ENCODE assay signal across 34 cellular contexts in genomic region chr11:76174330-76174729, GRCh38. TPM values are rescaled to one million over a fixed set of nuclear protein-coding genes. Genes with fewer than 3 reads are reported as not detected.
"Had no signal": no experiment of that assay in that cellular context is flagged by ENCODE, and none has a peak within 500 bp of the region (broad histone marks: within the 10 kb centered on the region; RNA-seq: fewer than 3 reads in every experiment).

No MANE protein-coding gene starts in this region.

- H3K36me3 ChIP-seq: adrenal gland, esophagus squamous epithelium, gastroesophageal sphincter, heart left ventricle, WERI-Rb-1 had no signal

- H3K27ac ChIP-seq: adrenal gland, body of pancreas, epithelial cell of prostate, esophagus squamous epithelium, gastroesophageal sphincter, heart left ventricle had no signal

- H3K4me1 Mint-ChIP-seq: activated B cell treated with CpG ODN at 0.5 μM for 24 hours; activated naive CD4-positive, alpha-beta T cell treated with anti-CD3 and anti-CD28 coated beads, Interleukin-2, amount 50 U/mL, for 24 hours; activated naive CD8-positive, alpha-beta T cell treated with anti-CD3 and anti-CD28 coated beads, Interleukin-2, amount 50 U/mL, for 24 hours; activated T-helper 17 cell treated with anti-CD3 and anti-CD28 coated beads, Interleukin-2, amount 50 U/mL, for 72 hours; T-helper 17 cell had no signal

- H3K36me3 Mint-ChIP-seq: activated naive CD4-positive, alpha-beta T cell treated with anti-CD3 and anti-CD28 coated beads, Interleukin-2, amount 50 U/mL, for 24 hours; activated naive CD8-positive, alpha-beta T cell treated with anti-CD3 and anti-CD28 coated beads for 36 hours had no signal

- H3K9me3 ChIP-seq: adrenal gland, body of pancreas, esophagus squamous epithelium, gastroesophageal sphincter, heart left ventricle had no signal

- H3K27ac Mint-ChIP-seq: activated B cell treated with CpG ODN at 0.5 μM for 24 hours; activated CD8-positive, alpha-beta T cell treated with anti-CD3 and anti-CD28 coated beads for 36 hours; activated naive CD4-positive, alpha-beta T cell treated with anti-CD3 and anti-CD28 coated beads for 36 hours; activated naive CD4-positive, alpha-beta T cell treated with anti-CD3 and anti-CD28 coated beads, Interleukin-2, amount 50 U/mL, for 24 hours; activated naive CD8-positive, alpha-beta T cell treated with anti-CD3 and anti-CD28 coated beads for 36 hours; activated naive CD8-positive, alpha-beta T cell treated with anti-CD3 and anti-CD28 coated beads, Interleukin-2, amount 50 U/mL, for 24 hours; activated T-helper 17 cell treated with anti-CD3 and anti-CD28 coated beads, Interleukin-2, amount 50 U/mL, for 72 hours; effector memory CD8-positive, alpha-beta T cell; T-helper 17 cell; T-helper 2 cell treated with Interferon-gamma antibody and Interleukin-4, amounts not matched to agents 5 μg/mL and 100 μg/mL, for 36 hours had no signal

- DNase-seq: activated B cell treated with CpG ODN at 0.5 μM for 24 hours; activated CD4-positive, alpha-beta T cell treated with anti-CD3 and anti-CD28 coated beads for 48 hours; activated CD4-positive, alpha-beta T cell treated with anti-CD3 and anti-CD28 coated beads, Interleukin-2, amount 50 U/mL, for 1 hour; activated CD4-positive, alpha-beta T cell treated with anti-CD3 and anti-CD28 coated beads, Interleukin-2, amount 50 U/mL, for 48 hours; activated CD8-positive, alpha-beta memory T cell treated with anti-CD3 and anti-CD28 coated beads for 24 hours; activated effector memory CD4-positive, alpha-beta T cell treated with anti-CD3 and anti-CD28 coated beads, Interleukin-2, amount 50 U/mL, for 16 hours; activated naive CD4-positive, alpha-beta T cell treated with anti-CD3 and anti-CD28 coated beads for 36 hours; activated naive CD8-positive, alpha-beta T cell treated with anti-CD3 and anti-CD28 coated beads for 36 hours; activated naive CD8-positive, alpha-beta T cell treated with anti-CD3 and anti-CD28 coated beads, Interleukin-2, amount 50 U/mL, for 24 hours; activated T-cell treated with anti-CD3 and anti-CD28 coated beads, Interleukin-2, amount 50 U/mL, for 4 hours; adrenal gland; amygdala; aorta; body of pancreas; caudate nucleus; cortex of kidney; dermis blood vessel endothelial cell; effector CD4-positive, alpha-beta T cell; effector memory CD8-positive, alpha-beta T cell; esophagus squamous epithelium; foreskin melanocyte; heart left ventricle; T-helper 17 cell; T1000; WERI-Rb-1 had no signal

- H3K27me3 ChIP-seq: adrenal gland, body of pancreas, esophagus squamous epithelium, gastroesophageal sphincter, heart left ventricle had no signal

- ATAC-seq: activated CD4-positive, CD25-positive, alpha-beta regulatory T cell treated with anti-CD3 and anti-CD28 coated beads, Interleukin-2, amount 50 U/mL, for 24 hours; activated CD8-positive, alpha-beta T cell treated with anti-CD3 and anti-CD28 coated beads for 36 hours; activated naive CD8-positive, alpha-beta T cell treated with anti-CD3 and anti-CD28 coated beads, Interleukin-2, amount 50 U/mL, for 24 hours; activated T-cell treated with anti-CD3 and anti-CD28 coated beads, Interleukin-2, amount 50 U/mL, for 4 hours; activated T-helper 17 cell treated with anti-CD3 and anti-CD28 coated beads, Interleukin-2, amount 50 U/mL, for 72 hours; body of pancreas; effector memory CD8-positive, alpha-beta T cell; gastroesophageal sphincter; heart left ventricle; T-helper 17 cell had no signal

- H3K4me3 Mint-ChIP-seq: activated B cell treated with CpG ODN at 0.5 μM for 24 hours; activated CD8-positive, alpha-beta T cell treated with anti-CD3 and anti-CD28 coated beads for 36 hours; activated naive CD4-positive, alpha-beta T cell treated with anti-CD3 and anti-CD28 coated beads for 36 hours; activated naive CD4-positive, alpha-beta T cell treated with anti-CD3 and anti-CD28 coated beads, Interleukin-2, amount 50 U/mL, for 24 hours; activated naive CD8-positive, alpha-beta T cell treated with anti-CD3 and anti-CD28 coated beads for 36 hours; activated naive CD8-positive, alpha-beta T cell treated with anti-CD3 and anti-CD28 coated beads, Interleukin-2, amount 50 U/mL, for 24 hours; activated T-cell treated with anti-CD3 and anti-CD28 coated beads, Interleukin-2, amount 50 U/mL, for 4 hours; activated T-helper 17 cell treated with anti-CD3 and anti-CD28 coated beads, Interleukin-2, amount 50 U/mL, for 72 hours; effector memory CD8-positive, alpha-beta T cell; T-helper 17 cell; T-helper 2 cell treated with Interferon-gamma antibody and Interleukin-4, amounts not matched to agents 5 μg/mL and 100 μg/mL, for 36 hours had no signal

- H3K9me3 Mint-ChIP-seq: activated B cell treated with CpG ODN at 0.5 μM for 24 hours; activated CD8-positive, alpha-beta T cell treated with anti-CD3 and anti-CD28 coated beads for 36 hours; activated naive CD4-positive, alpha-beta T cell treated with anti-CD3 and anti-CD28 coated beads for 36 hours; activated naive CD4-positive, alpha-beta T cell treated with anti-CD3 and anti-CD28 coated beads, Interleukin-2, amount 50 U/mL, for 24 hours; activated naive CD8-positive, alpha-beta T cell treated with anti-CD3 and anti-CD28 coated beads for 36 hours; activated naive CD8-positive, alpha-beta T cell treated with anti-CD3 and anti-CD28 coated beads, Interleukin-2, amount 50 U/mL, for 24 hours; activated T-cell treated with anti-CD3 and anti-CD28 coated beads, Interleukin-2, amount 50 U/mL, for 4 hours; activated T-helper 17 cell treated with anti-CD3 and anti-CD28 coated beads, Interleukin-2, amount 50 U/mL, for 72 hours; effector memory CD8-positive, alpha-beta T cell; T-helper 2 cell treated with Interferon-gamma antibody and Interleukin-4, amounts not matched to agents 5 μg/mL and 100 μg/mL, for 36 hours had no signal

- H3K4me3 ChIP-seq: adrenal gland, body of pancreas, esophagus squamous epithelium, gastroesophageal sphincter, heart left ventricle had no signal

- H3K27me3 Mint-ChIP-seq: activated B cell treated with CpG ODN at 0.5 μM for 24 hours; activated CD8-positive, alpha-beta T cell treated with anti-CD3 and anti-CD28 coated beads for 36 hours; activated naive CD4-positive, alpha-beta T cell treated with anti-CD3 and anti-CD28 coated beads, Interleukin-2, amount 50 U/mL, for 24 hours; activated naive CD8-positive, alpha-beta T cell treated with anti-CD3 and anti-CD28 coated beads for 36 hours; activated T-helper 17 cell treated with anti-CD3 and anti-CD28 coated beads, Interleukin-2, amount 50 U/mL, for 72 hours; effector memory CD8-positive, alpha-beta T cell had no signal

- H3K4me1 ChIP-seq: adrenal gland, body of pancreas, esophagus squamous epithelium, gastroesophageal sphincter, heart left ventricle had no signal

RNA-seq across cellular contexts. Expression of gene WNT11, which starts 32.0 kb away (rescaled TPM):
- total RNA-seq: activated naive CD4-positive, alpha-beta T cell treated with anti-CD3 and anti-CD28 coated beads for 36 hours; activated naive CD8-positive, alpha-beta T cell treated with anti-CD3 and anti-CD28 coated beads for 36 hours; activated T-helper 17 cell treated with anti-CD3 and anti-CD28 coated beads, Interleukin-2, amount 50 U/mL, for 72 hours; dermis blood vessel endothelial cell; endothelial cell of umbilical vein; fibroblast of villous mesenchyme had no signal
